1 cellular context compared by ENCODE assay signal in genomic region chr19:50458396-50459066, GRCh38.
TF ChIP-seq lines count a peak whose summit lies in the region.

No MANE protein-coding gene starts in this region.

TF ChIP-seq in IMR-90, 13 proteins besides CTCF, POLR2A, EP300 and RAD21:
- no peak for TF ChIP-seq CEBPB (IDR thresholded peaks at IDR 0.05; ENCODE audit: low read depth, low read length)
- no peak for TF ChIP-seq USF2 (IDR thresholded peaks at IDR 0.05; ENCODE audit: low read depth, low read length)
- no peak for TF ChIP-seq RCOR1 (IDR thresholded peaks at IDR 0.05; ENCODE audit: insufficient replicate concordance, low read length)
- TF ChIP-seq BHLHE40 (IDR thresholded peaks at IDR 0.05; ENCODE audit: low read depth, low read length): no peak; the same call in 1 of the 2 replicates
- TF ChIP-seq MAFK (IDR thresholded peaks at IDR 0.05; ENCODE audit: low read depth, low read length): no peak
- TF ChIP-seq NFE2L2 (IDR thresholded peaks at IDR 0.05; ENCODE audit: low read depth, low read length): no peak
- no peak for TF ChIP-seq MAZ (IDR thresholded peaks at IDR 0.05; ENCODE audit: borderline replicate concordance, low read depth, low read length)
